31 cellular contexts compared by ENCODE assay signal in the genomic region with DNA sequence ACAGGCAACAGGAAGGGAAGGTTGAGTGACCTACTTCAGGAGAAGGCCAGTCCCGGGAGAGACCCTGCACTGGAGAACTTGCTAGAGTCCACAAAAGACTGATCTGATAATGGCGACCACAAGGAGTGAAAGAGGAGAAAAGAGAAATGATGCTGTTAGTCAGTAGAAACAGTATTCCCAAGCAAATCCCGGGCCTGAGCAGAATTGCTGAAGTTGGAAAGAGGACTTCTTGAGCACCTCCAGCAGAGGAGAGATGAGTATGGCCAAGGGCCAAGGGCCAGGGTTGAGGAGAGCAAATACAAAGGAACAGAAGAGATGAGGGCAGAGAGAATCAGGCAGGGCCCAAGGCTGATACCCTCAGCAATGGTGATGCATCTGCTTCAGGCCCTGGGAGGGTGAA.
"Had no signal": no experiment of that assay in that cellular context is flagged by ENCODE, and none has a peak within 500 bp of the region (broad histone marks: within the 10 kb centered on the region; RNA-seq: fewer than 3 reads in every experiment).

No MANE protein-coding gene starts in this region.

- H3K9me3 ChIP-seq: ascending aorta, colonic mucosa had no signal

- H3K4me3 ChIP-seq: ascending aorta, breast epithelium, cardiac muscle cell, colonic mucosa had no signal

- H3K27ac Mint-ChIP-seq: activated B cell treated with CpG ODN at 0.5 μM for 24 hours; activated CD8-positive, alpha-beta T cell treated with anti-CD3 and anti-CD28 coated beads for 36 hours; activated naive CD4-positive, alpha-beta T cell treated with anti-CD3 and anti-CD28 coated beads for 36 hours; activated naive CD4-positive, alpha-beta T cell treated with anti-CD3 and anti-CD28 coated beads, Interleukin-2, amount 50 U/mL, for 24 hours; activated naive CD8-positive, alpha-beta T cell treated with anti-CD3 and anti-CD28 coated beads for 36 hours; activated naive CD8-positive, alpha-beta T cell treated with anti-CD3 and anti-CD28 coated beads, Interleukin-2, amount 50 U/mL, for 24 hours; activated T-helper 1 cell treated with anti-CD3 and anti-CD28 coated beads, Interleukin-12 subunit alpha, Interleukin-12 subunit beta, Interleukin-2, Interleukin-4 antibody, amounts not matched to agents 30 ng/mL and 10 ng/mL and 1 ng/mL, durations not matched to agents 14 hours and 24 hours and 36 hours; activated T-helper 2 cell treated with anti-CD3 and anti-CD28 coated beads, Interferon-gamma antibody, Interleukin-2, Interleukin-4, amounts not matched to agents 10 μg/mL and 5 μg/mL and 100 μg/mL, durations not matched to agents 14 hours and 24 hours and 36 hours; T-helper 17 cell; T-helper 2 cell treated with Interferon-gamma antibody and Interleukin-4, amounts not matched to agents 5 μg/mL and 100 μg/mL, for 36 hours had no signal

- ATAC-seq: activated CD4-positive, CD25-positive, alpha-beta regulatory T cell treated with anti-CD3 and anti-CD28 coated beads, Interleukin-2, amount 50 U/mL, for 24 hours; activated CD8-positive, alpha-beta T cell treated with anti-CD3 and anti-CD28 coated beads for 36 hours; activated naive CD8-positive, alpha-beta T cell treated with anti-CD3 and anti-CD28 coated beads, Interleukin-2, amount 50 U/mL, for 24 hours; esophagus mucosa; T-helper 17 cell had no signal

- H3K36me3 ChIP-seq: breast epithelium, cardiac muscle cell, colonic mucosa, WERI-Rb-1 had no signal

- H3K4me1 Mint-ChIP-seq: activated naive CD4-positive, alpha-beta T cell treated with anti-CD3 and anti-CD28 coated beads, Interleukin-2, amount 50 U/mL, for 24 hours; activated naive CD8-positive, alpha-beta T cell treated with anti-CD3 and anti-CD28 coated beads for 36 hours; activated naive CD8-positive, alpha-beta T cell treated with anti-CD3 and anti-CD28 coated beads, Interleukin-2, amount 50 U/mL, for 24 hours; T-helper 17 cell had no signal

- H3K4me3 Mint-ChIP-seq: activated B cell treated with CpG ODN at 0.5 μM for 24 hours; activated CD8-positive, alpha-beta T cell treated with anti-CD3 and anti-CD28 coated beads for 36 hours; activated naive CD4-positive, alpha-beta T cell treated with anti-CD3 and anti-CD28 coated beads for 36 hours; activated naive CD4-positive, alpha-beta T cell treated with anti-CD3 and anti-CD28 coated beads, Interleukin-2, amount 50 U/mL, for 24 hours; activated naive CD8-positive, alpha-beta T cell treated with anti-CD3 and anti-CD28 coated beads for 36 hours; activated naive CD8-positive, alpha-beta T cell treated with anti-CD3 and anti-CD28 coated beads, Interleukin-2, amount 50 U/mL, for 24 hours; activated T-helper 1 cell treated with anti-CD3 and anti-CD28 coated beads, Interleukin-12 subunit alpha, Interleukin-12 subunit beta, Interleukin-2, Interleukin-4 antibody, amounts not matched to agents 30 ng/mL and 10 ng/mL and 1 ng/mL, durations not matched to agents 14 hours and 24 hours and 36 hours; brain; T-helper 17 cell; T-helper 2 cell treated with Interferon-gamma antibody and Interleukin-4, amounts not matched to agents 5 μg/mL and 100 μg/mL, for 36 hours had no signal

- H3K27me3 Mint-ChIP-seq: activated B cell treated with CpG ODN at 0.5 μM for 24 hours; activated CD8-positive, alpha-beta T cell treated with anti-CD3 and anti-CD28 coated beads for 36 hours; activated naive CD4-positive, alpha-beta T cell treated with anti-CD3 and anti-CD28 coated beads, Interleukin-2, amount 50 U/mL, for 24 hours; activated naive CD8-positive, alpha-beta T cell treated with anti-CD3 and anti-CD28 coated beads for 36 hours had no signal

- H3K4me1 ChIP-seq: breast epithelium, colonic mucosa had no signal

- H3K9me3 Mint-ChIP-seq: T-helper 2 cell treated with Interferon-gamma antibody and Interleukin-4, amounts not matched to agents 5 μg/mL and 100 μg/mL, for 36 hours had no signal

- H3K27ac ChIP-seq: ascending aorta, breast epithelium, cardiac muscle cell, colonic mucosa, WERI-Rb-1 had no signal

- H3K27me3 ChIP-seq: ascending aorta, breast epithelium, cardiac muscle cell, colonic mucosa had no signal

- DNase-seq: activated B cell treated with CpG ODN at 0.5 μM for 24 hours; activated CD4-positive, alpha-beta T cell treated with anti-CD3 and anti-CD28 coated beads for 48 hours; activated CD4-positive, alpha-beta T cell treated with anti-CD3 and anti-CD28 coated beads, Interleukin-2, amount 50 U/mL, for 1 hour; activated CD4-positive, alpha-beta T cell treated with anti-CD3 and anti-CD28 coated beads, Interleukin-2, amount 50 U/mL, for 48 hours; activated CD8-positive, alpha-beta memory T cell treated with anti-CD3 and anti-CD28 coated beads for 24 hours; activated CD8-positive, alpha-beta T cell treated with anti-CD3 and anti-CD28 coated beads for 36 hours; activated effector memory CD4-positive, alpha-beta T cell treated with anti-CD3 and anti-CD28 coated beads, Interleukin-2, amount 50 U/mL, for 16 hours; activated naive CD4-positive, alpha-beta T cell treated with anti-CD3 and anti-CD28 coated beads for 36 hours; activated naive CD8-positive, alpha-beta T cell treated with anti-CD3 and anti-CD28 coated beads for 36 hours; activated naive CD8-positive, alpha-beta T cell treated with anti-CD3 and anti-CD28 coated beads, Interleukin-2, amount 50 U/mL, for 24 hours; activated T-cell treated with anti-CD3 and anti-CD28 coated beads, Interleukin-2, amount 50 U/mL, for 1 hour; activated T-cell treated with anti-CD3 and anti-CD28 coated beads, Interleukin-2, amount 50 U/mL, for 48 hours; central memory CD4-positive, alpha-beta T cell; cerebellar nuclear complex; colonic mucosa; effector CD8-positive, alpha-beta T cell; foreskin fibroblast; T-helper 1 cell; T-helper 17 cell; T1000; WERI-Rb-1 had no signal
